8 cellular contexts compared by ENCODE assay signal in the genomic region with DNA sequence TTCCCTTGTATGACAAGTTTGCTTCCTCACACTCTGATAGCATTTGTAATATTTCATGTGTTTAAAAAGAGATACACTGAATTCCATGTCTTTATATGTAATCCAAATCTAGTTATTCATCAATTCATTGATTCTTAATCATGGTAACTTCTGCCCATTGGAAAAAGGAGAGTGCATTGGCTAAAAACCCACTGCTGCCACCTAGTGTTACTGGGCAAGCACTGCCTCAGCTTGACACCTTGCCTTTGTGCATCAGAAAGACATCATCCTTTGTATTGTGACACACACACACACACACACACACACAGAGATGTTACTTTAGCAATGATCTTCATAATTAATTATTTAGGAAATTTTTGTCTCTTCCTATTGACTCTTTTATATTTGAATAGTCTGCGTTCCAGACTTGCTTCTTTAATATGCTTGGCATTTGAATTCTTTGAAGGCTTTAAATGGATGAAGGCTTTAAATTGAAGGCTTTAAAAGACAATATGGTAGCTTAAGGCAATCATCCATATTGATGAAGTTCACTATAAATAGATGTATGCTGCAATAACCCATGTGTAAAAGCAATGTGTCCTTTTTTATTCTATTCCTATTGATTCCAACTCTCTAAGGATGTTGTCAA.
DNase-seq lines count a peak whose midpoint lies in the region; ATAC-seq, FAIRE-seq and TF ChIP-seq lines count a peak whose summit lies in the region.

No MANE protein-coding gene starts in this region.

- no peak overlapping the region for H3K4me3 Mint-ChIP-seq in CD14-positive monocyte
- no peak overlapping the region for H3K4me3 Mint-ChIP-seq in activated CD4-positive, alpha-beta memory T cell treated with anti-CD3 and anti-CD28 coated beads for 36 hours
- H3K4me3 Mint-ChIP-seq in T-helper 17 cell: no peak overlapping the region

- H3K9me3 ChIP-seq in right cardiac atrium (ENCODE audit: control insufficient read depth, low read length) (no peaks in the 10 kb centered on the region), small intestine (ENCODE audit: control insufficient read depth, low read depth) (no peaks in the 10 kb centered on the region), T-helper 17 cell (ENCODE audit: control insufficient read depth, low read length, poor library complexity, severe bottlenecking) (no peaks in the 10 kb centered on the region)

- peaks cover 0 to 3% (median 0%) of the 10 kb centered on the region in 7 donors for H3K9me3 Mint-ChIP-seq in CD14-positive monocyte
- H3K9me3 Mint-ChIP-seq in activated CD4-positive, alpha-beta memory T cell treated with anti-CD3 and anti-CD28 coated beads for 36 hours: no peaks in the 10 kb centered on the region

- H3K4me3 ChIP-seq in right cardiac atrium (ENCODE audit: low read length): no peak overlapping the region
- H3K4me3 ChIP-seq in small intestine (ENCODE audit: low read depth in 1 of 2, low read length in 2 of 2): no peak overlapping the region

- POLR2A ChIA-PET in activated CD4-positive, alpha-beta memory T cell treated with anti-CD3 and anti-CD28 coated beads for 36 hours (lab: Charles Lee): no interaction called here

- H3K27ac ChIP-seq in right cardiac atrium (ENCODE audit: low read length) (no peak overlapping the region), small intestine (ENCODE audit: low read depth in 1 of 2, low read length in 1 of 2) (no peak overlapping the region)

- H3K36me3 ChIP-seq in small intestine (ENCODE audit: control insufficient read depth in 2 of 2, insufficient read depth in 2 of 2, low read length in 2 of 2): no peaks in the 10 kb centered on the region

- 61% methylated on average over 1 of the region's 1 CpG for WGBS in right cardiac atrium
- WGBS in small intestine, 3 donors: 67 to 88% (median 81%) methylated on average over 1 of the region's 1 CpG

- H3K27ac Mint-ChIP-seq in CD14-positive monocyte: no peak overlapping the region
- H3K27ac Mint-ChIP-seq in activated CD4-positive, alpha-beta memory T cell treated with anti-CD3 and anti-CD28 coated beads for 36 hours: no peak overlapping the region
- no peak overlapping the region for H3K27ac Mint-ChIP-seq in T-helper 17 cell

- H3K4me1 ChIP-seq in right cardiac atrium (ENCODE audit: control insufficient read depth, insufficient read depth, low read length): no peaks in the 10 kb centered on the region
- no peaks in the 10 kb centered on the region for H3K4me1 ChIP-seq in small intestine (ENCODE audit: control insufficient read depth in 2 of 2, insufficient read depth in 1 of 2, low read depth in 1 of 2, low read length in 1 of 2)

- no peaks in the 10 kb centered on the region for H3K27me3 ChIP-seq in right cardiac atrium (ENCODE audit: control insufficient read depth, insufficient read depth)
- H3K27me3 ChIP-seq in small intestine (ENCODE audit: control insufficient read depth in 2 of 2, insufficient read depth in 2 of 2, low read length in 2 of 2): no peaks in the 10 kb centered on the region

- H3K36me3 Mint-ChIP-seq in CD14-positive monocyte (no peaks in the 10 kb centered on the region), T-helper 17 cell (ENCODE audit: low read depth) (no peaks in the 10 kb centered on the region)
- H3K36me3 Mint-ChIP-seq in activated CD4-positive, alpha-beta memory T cell treated with anti-CD3 and anti-CD28 coated beads for 36 hours: no peaks in the 10 kb centered on the region

- H3K27me3 Mint-ChIP-seq in CD14-positive monocyte (ENCODE audit: low read depth in 3 of 3) (peaks cover 0 to 1% (median 1%) of the 10 kb centered on the region in 3 donors), T-helper 17 cell (no peaks in the 10 kb centered on the region)
- no peaks in the 10 kb centered on the region for H3K27me3 Mint-ChIP-seq in activated CD4-positive, alpha-beta memory T cell treated with anti-CD3 and anti-CD28 coated beads for 36 hours

- FAIRE-seq in small intestine (lab: Jason Lieb, UNC): no peak

- DNase-seq in CD14-positive monocyte (ENCODE audit: low spot score) (no peak), NCI-H2081 (lab: John Stamatoyannopoulos, UW) (peak; percentile 52 to 63), right cardiac atrium (peak in 2 of 3 donors; percentile 17 to 40), small intestine (peak; percentile 57), T-helper 17 cell (no peak)
- DNase-seq in activated CD4-positive, alpha-beta memory T cell treated with anti-CD3 and anti-CD28 coated beads for 36 hours: peak; percentile 36

- intact Hi-C loops in CD14-positive monocyte (cut with micrococcal nuclease) (loop anchor here in 1 of 2 donors (5.0 kb wide), 1 partner anchor 977 kb away; no protein-coding TSS in a partner anchor), right cardiac atrium (cut with DNase I) (loop anchor here (2.0 to 10.0 kb wide), 3 partner anchors 235 to 245 kb away; no protein-coding TSS in a partner anchor)
- intact Hi-C loops in activated CD4-positive, alpha-beta memory T cell treated with anti-CD3 and anti-CD28 coated beads for 36 hours (cut with micrococcal nuclease): no loop called here

- peak; percentile 86 for TF ChIP-seq CTCF in CD14-positive monocyte (IDR thresholded peaks at IDR 0.05)

- H3K4me1 Mint-ChIP-seq in CD14-positive monocyte (no peaks in the 10 kb centered on the region), T-helper 17 cell (no peaks in the 10 kb centered on the region)
- no peaks in the 10 kb centered on the region for H3K4me1 Mint-ChIP-seq in activated CD4-positive, alpha-beta memory T cell treated with anti-CD3 and anti-CD28 coated beads for 36 hours (ENCODE audit: low read depth)

- peak; percentile 83 for ATAC-seq in GM18502 (IDR thresholded peaks at IDR 0.05; ENCODE audit: poor library complexity, unreplicated experiment)
- peak; percentile 92 for ATAC-seq in HG02885 (IDR thresholded peaks at IDR 0.05; ENCODE audit: poor library complexity, unreplicated experiment)
- no peak for ATAC-seq in right cardiac atrium
- no peak for ATAC-seq in T-helper 17 cell

- CTCF ChIA-PET in activated CD4-positive, alpha-beta memory T cell treated with anti-CD3 and anti-CD28 coated beads for 36 hours (lab: Charles Lee): interaction anchor here (0.6 to 1.4 kb wide), 3 partner anchors 9 to 509 kb away, joined by 3 to 4 read pairs (median 3); no protein-coding TSS in a partner anchor

Comparison
In these comparisons a context has a peak if more than half of its experiments do, and no peak if none do; other contexts are left out.
1. DNase-seq: peak in NCI-H2081 (2 of 2), activated CD4-positive, alpha-beta memory T cell treated with anti-CD3 and anti-CD28 coated beads for 36 hours (single experiment), right cardiac atrium (2 of 3) and small intestine (single experiment); none in CD14-positive monocyte (single experiment) and T-helper 17 cell (0 of 3).
2. ATAC-seq: peak in GM18502 (single experiment) and HG02885 (single experiment); none in right cardiac atrium (0 of 2) and T-helper 17 cell (single experiment).